In the genomic region with DNA sequence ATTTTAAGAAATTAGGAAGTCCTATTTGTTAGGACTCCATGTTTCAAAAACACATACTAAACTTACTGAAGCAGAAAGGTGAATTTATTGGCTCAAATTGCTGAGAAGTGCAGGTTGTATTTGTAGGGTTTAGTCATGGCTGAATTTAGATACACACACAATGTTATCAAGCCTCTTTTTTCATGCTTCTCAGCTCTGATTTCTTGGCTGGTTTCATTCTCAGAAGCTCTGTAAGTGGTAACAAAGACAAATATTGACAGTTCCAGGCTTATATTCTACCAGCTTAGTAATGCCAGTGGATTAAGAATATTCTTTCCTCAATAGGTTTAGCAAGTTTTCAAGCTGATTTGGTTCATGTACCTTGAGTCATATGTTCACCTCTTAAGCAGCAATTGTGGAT, we compare ENCODE assay signal across 38 cellular contexts. TPM values are rescaled to one million over a fixed set of nuclear protein-coding genes. Genes with fewer than 3 reads are reported as not detected.
"Had no signal": no experiment of that assay in that cellular context is flagged by ENCODE, and none has a peak within 500 bp of the region (broad histone marks: within the 10 kb centered on the region; RNA-seq: fewer than 3 reads in every experiment).

No MANE protein-coding gene starts in this region.

- H3K27me3 ChIP-seq: adrenal gland, body of pancreas, brain microvascular endothelial cell, breast epithelium had no signal

- H3K27me3 Mint-ChIP-seq: activated B cell treated with CpG ODN at 0.5 μM for 24 hours; activated CD4-positive, alpha-beta memory T cell treated with anti-CD3 and anti-CD28 coated beads for 36 hours; activated CD4-positive, alpha-beta T cell treated with anti-CD3 and anti-CD28 coated beads, Interleukin-2, amount 10 ng/mL, durations not matched to agents 24 days and 14 days; activated naive CD8-positive, alpha-beta T cell treated with anti-CD3 and anti-CD28 coated beads for 36 hours had no signal

- H3K4me3 ChIP-seq: adrenal gland, body of pancreas, breast epithelium had no signal

- H3K9me3 ChIP-seq: adrenal gland, body of pancreas had no signal

- H3K4me1 ChIP-seq: adrenal gland, body of pancreas, breast epithelium had no signal

- DNase-seq: activated B cell treated with CpG ODN at 0.5 μM for 24 hours; activated CD4-positive, alpha-beta memory T cell treated with anti-CD3 and anti-CD28 coated beads for 36 hours; activated CD4-positive, alpha-beta T cell treated with anti-CD3 and anti-CD28 coated beads for 4 hours; activated CD4-positive, alpha-beta T cell treated with anti-CD3 and anti-CD28 coated beads, Interleukin-2, amount 10 ng/mL, durations not matched to agents 24 days and 14 days; activated CD4-positive, alpha-beta T cell treated with anti-CD3 and anti-CD28 coated beads, Interleukin-2, amount 50 U/mL, for 1 hour; activated CD4-positive, alpha-beta T cell treated with anti-CD3 and anti-CD28 coated beads, Interleukin-2, amount 50 U/mL, for 4 hours; activated CD4-positive, CD25-positive, alpha-beta regulatory T cell treated with anti-CD3 and anti-CD28 coated beads, Interleukin-2, amount 50 U/mL, for 72 hours; activated CD8-positive, alpha-beta memory T cell treated with anti-CD3 and anti-CD28 coated beads, Interleukin-2, amount 50 U/mL, for 4 hours; activated CD8-positive, alpha-beta T cell treated with anti-CD3 and anti-CD28 coated beads for 36 hours; activated effector memory CD4-positive, alpha-beta T cell treated with anti-CD3 and anti-CD28 coated beads, Interleukin-2, amount 50 U/mL, for 16 hours; activated gamma-delta T cell treated with Interleukin-2 at 50 U/mL for 16 hours; activated naive CD4-positive, alpha-beta T cell; activated naive CD4-positive, alpha-beta T cell treated with anti-CD3 and anti-CD28 coated beads for 36 hours; activated naive CD4-positive, alpha-beta T cell treated with anti-CD3 and anti-CD28 coated beads, Interleukin-2, amount 50 U/mL, for 16 hours; activated naive CD8-positive, alpha-beta T cell treated with anti-CD3 and anti-CD28 coated beads for 36 hours; activated T-cell treated with anti-CD3 and anti-CD28 coated beads for 4 hours; activated T-cell treated with anti-CD3 and anti-CD28 coated beads, Interleukin-2, amount 50 U/mL, for 1 hour; activated T-cell treated with anti-CD3 and anti-CD28 coated beads, Interleukin-2, amount 50 U/mL, for 4 hours; activated T-cell treated with anti-CD3 and anti-CD28 coated beads, Interleukin-2, amount 50 U/mL, for 72 hours; adrenal gland; amniotic stem cell; aorta; body of pancreas; brain microvascular endothelial cell; central memory CD4-positive, alpha-beta T cell; T-helper 1 cell; T-helper 2 cell; T-helper 9 cell had no signal

- ATAC-seq: activated CD8-positive, alpha-beta T cell treated with anti-CD3 and anti-CD28 coated beads for 36 hours; activated naive CD4-positive, alpha-beta T cell treated with anti-CD3 and anti-CD28 coated beads, Interleukin-2, amount 50 U/mL, for 72 hours; activated T-cell treated with anti-CD3 and anti-CD28 coated beads, Interleukin-2, amount 50 U/mL, for 4 hours; activated T-cell treated with anti-CD3 and anti-CD28 coated beads, Interleukin-2, amount 50 U/mL, for 72 hours; activated T-helper 17 cell treated with anti-CD3 and anti-CD28 coated beads, Interleukin-2, amount 50 U/mL, for 72 hours; body of pancreas had no signal

- H3K27ac ChIP-seq: adrenal gland, body of pancreas, brain microvascular endothelial cell, breast epithelium, VCaP had no signal

- H3K36me3 ChIP-seq: adrenal gland, brain microvascular endothelial cell, breast epithelium had no signal

- H3K27ac Mint-ChIP-seq: activated B cell treated with CpG ODN at 0.5 μM for 24 hours; activated CD4-positive, alpha-beta memory T cell treated with anti-CD3 and anti-CD28 coated beads for 36 hours; activated CD4-positive, alpha-beta T cell treated with anti-CD3 and anti-CD28 coated beads, Interleukin-2, amount 10 ng/mL, durations not matched to agents 24 days and 14 days; activated CD8-positive, alpha-beta T cell treated with anti-CD3 and anti-CD28 coated beads for 36 hours; activated naive CD4-positive, alpha-beta T cell treated with anti-CD3 and anti-CD28 coated beads for 36 hours; activated naive CD4-positive, alpha-beta T cell treated with anti-CD3 and anti-CD28 coated beads, Interleukin-2, amount 50 U/mL, for 72 hours; activated naive CD8-positive, alpha-beta T cell treated with anti-CD3 and anti-CD28 coated beads for 36 hours; activated T-cell treated with anti-CD3 and anti-CD28 coated beads, Interleukin-2, amount 50 U/mL, for 72 hours; activated T-helper 1 cell treated with anti-CD3 and anti-CD28 coated beads, Interleukin-12 subunit alpha, Interleukin-12 subunit beta, Interleukin-2, Interleukin-4 antibody, amounts not matched to agents 30 ng/mL and 10 ng/mL and 1 ng/mL, durations not matched to agents 14 hours and 24 hours and 36 hours; activated T-helper 17 cell treated with anti-CD3 and anti-CD28 coated beads, Interleukin-2, amount 50 U/mL, for 72 hours; T-helper 1 cell treated with Interleukin-12 subunit alpha and Interleukin-12 subunit beta and Interleukin-4 antibody, amounts not matched to agents 30 μg/mL and 1 μg/mL, for 36 hours; T-helper 2 cell treated with Interferon-gamma antibody and Interleukin-4, amounts not matched to agents 5 μg/mL and 100 μg/mL, for 36 hours had no signal

- H3K4me3 Mint-ChIP-seq: activated B cell treated with CpG ODN at 0.5 μM for 24 hours; activated CD4-positive, alpha-beta memory T cell treated with anti-CD3 and anti-CD28 coated beads for 36 hours; activated CD4-positive, alpha-beta T cell treated with anti-CD3 and anti-CD28 coated beads, Interleukin-2, amount 10 ng/mL, durations not matched to agents 24 days and 14 days; activated CD8-positive, alpha-beta T cell treated with anti-CD3 and anti-CD28 coated beads for 36 hours; activated naive CD4-positive, alpha-beta T cell treated with anti-CD3 and anti-CD28 coated beads for 36 hours; activated naive CD8-positive, alpha-beta T cell treated with anti-CD3 and anti-CD28 coated beads for 36 hours; activated T-cell treated with anti-CD3 and anti-CD28 coated beads, Interleukin-2, amount 50 U/mL, for 4 hours; activated T-cell treated with anti-CD3 and anti-CD28 coated beads, Interleukin-2, amount 50 U/mL, for 72 hours; activated T-helper 1 cell treated with anti-CD3 and anti-CD28 coated beads, Interleukin-12 subunit alpha, Interleukin-12 subunit beta, Interleukin-2, Interleukin-4 antibody, amounts not matched to agents 30 ng/mL and 10 ng/mL and 1 ng/mL, durations not matched to agents 14 hours and 24 hours and 36 hours; activated T-helper 17 cell treated with anti-CD3 and anti-CD28 coated beads, Interleukin-2, amount 50 U/mL, for 72 hours; T-helper 1 cell treated with Interleukin-12 subunit alpha and Interleukin-12 subunit beta and Interleukin-4 antibody, amounts not matched to agents 30 μg/mL and 1 μg/mL, for 36 hours; T-helper 2 cell treated with Interferon-gamma antibody and Interleukin-4, amounts not matched to agents 5 μg/mL and 100 μg/mL, for 36 hours had no signal

- H3K4me1 Mint-ChIP-seq: activated B cell treated with CpG ODN at 0.5 μM for 24 hours; activated CD4-positive, alpha-beta T cell treated with anti-CD3 and anti-CD28 coated beads, Interleukin-2, amount 10 ng/mL, durations not matched to agents 24 days and 14 days; activated naive CD8-positive, alpha-beta T cell treated with anti-CD3 and anti-CD28 coated beads for 36 hours; activated T-helper 17 cell treated with anti-CD3 and anti-CD28 coated beads, Interleukin-2, amount 50 U/mL, for 72 hours had no signal

- FAIRE-seq: astrocyte, TTC549 had no signal

- H3K9me3 Mint-ChIP-seq: activated T-helper 1 cell treated with anti-CD3 and anti-CD28 coated beads, Interleukin-12 subunit alpha, Interleukin-12 subunit beta, Interleukin-2, Interleukin-4 antibody, amounts not matched to agents 30 ng/mL and 10 ng/mL and 1 ng/mL, durations not matched to agents 14 hours and 24 hours and 36 hours; T-helper 1 cell treated with Interleukin-12 subunit alpha and Interleukin-12 subunit beta and Interleukin-4 antibody, amounts not matched to agents 30 μg/mL and 1 μg/mL, for 36 hours had no signal

RNA-seq across cellular contexts. Expression of a gene that starts 52.2 kb away (rescaled TPM):
- total RNA-seq: activated CD4-positive, alpha-beta T cell treated with anti-CD3 and anti-CD28 coated beads, Interleukin-2, amount 10 ng/mL, durations not matched to agents 24 days and 14 days; activated CD8-positive, alpha-beta memory T cell treated with anti-CD3 and anti-CD28 coated beads for 36 hours; activated T-helper 1 cell treated with anti-CD3 and anti-CD28 coated beads, Interleukin-12 subunit alpha, Interleukin-12 subunit beta, Interleukin-2, Interleukin-4 antibody, amounts not matched to agents 30 ng/mL and 10 ng/mL and 1 ng/mL, durations not matched to agents 14 hours and 24 hours and 36 hours had no signal
